8 cellular contexts compared by ENCODE assay signal in the genomic region with DNA sequence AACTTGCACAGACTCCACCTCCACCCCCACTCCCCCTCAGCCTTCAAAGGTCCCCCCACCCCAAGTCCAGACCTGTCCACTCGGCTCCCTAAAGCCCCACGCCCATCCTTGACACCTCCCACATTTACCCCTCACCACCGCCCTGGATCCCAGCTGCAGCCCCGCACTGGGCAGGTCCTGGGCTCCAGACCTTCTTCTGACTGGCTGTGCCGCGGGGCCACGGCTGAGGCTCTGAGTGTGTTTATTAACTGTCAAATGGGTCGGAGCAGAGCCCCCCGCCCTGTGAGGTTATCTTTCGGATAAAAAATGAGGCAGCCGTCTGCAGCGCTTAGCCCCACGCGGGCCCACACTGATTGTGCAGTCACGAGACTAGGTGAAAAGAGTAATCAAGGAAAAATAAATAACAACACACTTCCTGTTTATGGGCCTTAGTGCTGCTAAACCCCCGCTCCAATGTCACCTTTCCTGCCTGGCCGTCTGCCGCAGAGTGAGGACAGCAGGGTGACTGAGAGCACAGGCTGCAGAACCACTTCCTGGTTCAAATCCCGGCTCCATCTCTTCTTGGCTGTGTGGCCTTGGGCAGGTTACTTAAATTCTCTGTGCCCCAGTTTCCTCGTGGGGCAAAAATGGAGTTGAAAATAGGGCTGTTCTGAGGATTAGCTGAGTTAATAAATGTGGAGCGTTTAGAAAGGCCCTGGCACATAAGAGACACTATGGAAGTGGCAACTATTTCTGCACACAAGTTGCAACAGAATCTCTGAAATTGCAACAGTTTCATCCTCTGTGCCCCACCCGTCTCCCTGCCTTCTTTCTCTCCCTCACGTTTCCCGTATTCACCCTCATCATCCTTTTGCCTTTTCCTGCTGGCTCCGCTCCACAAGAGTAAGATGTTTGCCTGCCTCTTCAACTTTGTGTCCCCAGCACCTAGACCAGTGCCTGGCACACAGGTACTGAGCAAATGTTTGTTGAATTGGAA. TPM values are rescaled to one million over a fixed set of nuclear protein-coding genes. Genes with fewer than 3 reads are reported as not detected.
A peak's percentile ranks its signal among the peaks of the same experiment; 100 is the strongest.
DNase-seq lines count a peak whose midpoint lies in the region; ATAC-seq and TF ChIP-seq lines count a peak whose summit lies in the region.

No MANE protein-coding gene starts in this region.

- H3K4me1 ChIP-seq in NT2/D1 (ENCODE audit: insufficient read depth, insufficient read length) (peaks cover 23% of the 10 kb centered on the region), ectodermal cell (ENCODE audit: control insufficient read depth, insufficient read depth, low read length) (peaks cover 18% of the 10 kb centered on the region)

- peaks cover 0 to 2% (median 0%) of the 10 kb centered on the region in 7 donors for H3K9me3 Mint-ChIP-seq in CD14-positive monocyte
- H3K9me3 Mint-ChIP-seq in nephron: no peaks in the 10 kb centered on the region

- H3K4me3 ChIP-seq in NT2/D1 (ENCODE audit: insufficient read length, low read depth) (peak overlapping the region; percentile 93), ectodermal cell (ENCODE audit: insufficient read depth, low read depth, low read length) (peak overlapping the region; percentile 59)

- H3K4me1 Mint-ChIP-seq in CD14-positive monocyte: peaks cover 42% of the 10 kb centered on the region
- peaks cover 23% of the 10 kb centered on the region for H3K4me1 Mint-ChIP-seq in nephron

- peaks cover 56 to 70% of the 10 kb centered on the region in 2 donors for H3K36me3 Mint-ChIP-seq in CD14-positive monocyte
- peaks cover 43% of the 10 kb centered on the region for H3K36me3 Mint-ChIP-seq in nephron (ENCODE audit: low read depth)

- peak overlapping the region; percentile 75 for H3K9ac ChIP-seq in NT2/D1 (ENCODE audit: insufficient read length, low read depth)

- peak overlapping the region; percentile 79 to 90 for H3K4me3 Mint-ChIP-seq in CD14-positive monocyte
- H3K4me3 Mint-ChIP-seq in nephron: peak overlapping the region; percentile 86 to 89 (median 87)

- no peak for DNase-seq in CD14-positive monocyte (ENCODE audit: low spot score)
- no peak for DNase-seq in NT2/D1 (ENCODE audit: low read depth, low spot score)
- DNase-seq in NCI-H510A (lab: John Stamatoyannopoulos, UW): no peak
- DNase-seq in NCI-H82 (lab: John Stamatoyannopoulos, UW): no peak
- DNase-seq in HuH-7 (ENCODE audit: low spot score): no peak

- TF ChIP-seq CTCF in CD14-positive monocyte (IDR thresholded peaks at IDR 0.05) (no peak), nephron (IDR thresholded peaks at IDR 0.05; ENCODE audit: unreplicated experiment in 3 of 3) (no peak)

- intact Hi-C loops in CD14-positive monocyte (cut with micrococcal nuclease): loop anchor here (1.0 to 5.0 kb wide), 3 partner anchors 19 to 37 kb away; no protein-coding TSS in a partner anchor

- peak overlapping the region; percentile 75 to 94 (median 87) for H3K27ac Mint-ChIP-seq in CD14-positive monocyte
- H3K27ac Mint-ChIP-seq in nephron: peak overlapping the region in 2 of 3 experiments; percentile 52 to 60

- no peak overlapping the region for H3K27ac ChIP-seq in ectodermal cell (ENCODE audit: insufficient read depth, low read depth, low read length, poor library complexity, severe bottlenecking)

- H3K36me3 ChIP-seq in NT2/D1 (ENCODE audit: insufficient read depth, insufficient read length, low read length) (peaks cover 89% of the 10 kb centered on the region), ectodermal cell (ENCODE audit: control insufficient read depth, insufficient read depth, low read length) (peaks cover 36% of the 10 kb centered on the region)

- ATAC-seq in HG03378 (IDR thresholded peaks at IDR 0.05; ENCODE audit: unreplicated experiment): no peak

- H3K27me3 ChIP-seq in NT2/D1 (ENCODE audit: insufficient read depth, insufficient read length): no peaks in the 10 kb centered on the region
- no peaks in the 10 kb centered on the region for H3K27me3 ChIP-seq in ectodermal cell (ENCODE audit: control insufficient read depth, insufficient read depth, low read length, poor library complexity, severe bottlenecking)

- no peaks in the 10 kb centered on the region for H3K9me3 ChIP-seq in NT2/D1 (ENCODE audit: insufficient read depth, low read length)
- no peaks in the 10 kb centered on the region for H3K9me3 ChIP-seq in ectodermal cell (ENCODE audit: control insufficient read depth, low read length)

- H3K27me3 Mint-ChIP-seq in CD14-positive monocyte (ENCODE audit: low read depth in 3 of 3) (peaks cover 0 to 2% (median 0%) of the 10 kb centered on the region in 3 donors), nephron (ENCODE audit: low read depth) (no peaks in the 10 kb centered on the region)

- 74 to 75% methylated on average over 25 of the region's 25 CpGs for WGBS in ectodermal cell, 2 experiments

RNA-seq across cellular contexts. Expression of a gene that starts 9.4 kb away (rescaled TPM):
- polyA plus RNA-seq in CD14-positive monocyte: under 1 TPM; 0.28 to 0.60 TPM
- 15.0 TPM for polyA plus RNA-seq in ectodermal cell (2013, experiment 1 of 4)
- polyA plus RNA-seq in ectodermal cell (2013, experiment 2 of 4): 17.0 TPM
- polyA plus RNA-seq in ectodermal cell (2013, experiment 3 of 4): 13.2 TPM
- 15.1 TPM for polyA plus RNA-seq in ectodermal cell (2013, experiment 4 of 4)

RNA-seq across cellular contexts. Expression of a gene that starts 19.7 kb away (rescaled TPM):
- polyA plus RNA-seq in CD14-positive monocyte: 10 to 100 TPM in 1 of 2 donors, 1 to 10 TPM in 1; 7.1 to 13.6 TPM
- 26.7 TPM for polyA plus RNA-seq in ectodermal cell (2013, experiment 1 of 4)
- 27.0 TPM for polyA plus RNA-seq in ectodermal cell (2013, experiment 2 of 4)
- polyA plus RNA-seq in ectodermal cell (2013, experiment 3 of 4): 19.1 TPM
- 22.4 TPM for polyA plus RNA-seq in ectodermal cell (2013, experiment 4 of 4)

RNA-seq across cellular contexts. Expression of a gene that starts 45.5 kb away (rescaled TPM):
- under 1 TPM in 1 of 2 donors, not detected in 1; 0.75 TPM for polyA plus RNA-seq in CD14-positive monocyte
- not detected for polyA plus RNA-seq in ectodermal cell (2013, experiment 1 of 4)
- not detected for polyA plus RNA-seq in ectodermal cell (2013, experiment 2 of 4)
- 0.32 TPM for polyA plus RNA-seq in ectodermal cell (2013, experiment 3 of 4)
- not detected for polyA plus RNA-seq in ectodermal cell (2013, experiment 4 of 4)
